In the genomic region with DNA sequence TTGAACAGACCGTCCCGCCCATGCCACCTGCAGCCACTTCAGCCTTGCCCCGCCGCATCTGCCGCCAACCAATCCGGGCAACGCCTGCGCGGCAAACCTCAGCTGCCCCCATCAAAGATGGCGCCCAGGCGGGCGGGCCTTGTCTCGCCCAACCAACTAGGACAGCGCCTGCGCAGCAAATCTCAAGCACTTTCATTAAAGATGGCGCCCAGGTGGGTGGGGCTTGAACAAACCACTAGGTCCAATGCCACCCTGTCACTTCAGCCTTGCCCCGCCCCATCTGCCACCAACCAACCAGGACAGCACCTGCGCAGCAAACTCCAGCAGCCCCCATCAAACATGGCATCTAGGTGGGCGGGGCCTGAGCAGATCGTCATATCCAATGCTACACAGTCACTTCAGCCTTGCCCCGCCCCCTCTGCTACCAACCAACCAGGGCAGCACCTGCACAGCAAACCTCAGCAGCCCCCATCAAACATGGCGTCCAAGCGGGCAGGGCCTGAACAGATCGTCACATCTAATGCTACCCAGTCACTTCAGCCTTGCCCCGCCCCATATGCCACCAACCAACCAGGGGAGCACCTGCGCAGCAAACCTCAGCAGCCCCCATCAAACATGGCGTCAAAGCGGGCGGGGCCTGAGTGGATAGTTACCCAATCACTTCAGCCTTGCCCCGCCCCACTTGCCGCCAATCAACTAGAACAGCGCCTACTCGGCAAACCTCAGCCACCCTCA, we compare ENCODE assay signal across 8 cellular contexts. TPM values are rescaled to one million over a fixed set of nuclear protein-coding genes. Genes with fewer than 3 reads are reported as not detected.
DNase-seq lines count a peak whose midpoint lies in the region; ATAC-seq and TF ChIP-seq lines count a peak whose summit lies in the region.

No MANE protein-coding gene starts in this region.

- DNase-seq in DMS 273 treated with DMSO at 0.1 percent for 48 hours (lab: John Stamatoyannopoulos, UW) (peak; percentile 99), T-helper 22 cell (ENCODE audit: low read depth) (peak; percentile 3), glutamatergic neuron (peak; percentile 93), posterior cingulate gyrus (peak; percentile 92 to 99 (median 96)), progenitor cell of endocrine pancreas (ENCODE audit: low spot score, unreplicated experiment) (no peak), NCI-H510A (lab: John Stamatoyannopoulos, UW) (no peak)

- H3K27me3 Mint-ChIP-seq in glutamatergic neuron (ENCODE audit: unreplicated experiment), result peaks cover 12% of the 10 kb centered on the region
- no peaks in the 10 kb centered on the region for H3K27me3 Mint-ChIP-seq in progenitor cell of endocrine pancreas

- H3K4me1 Mint-ChIP-seq in glutamatergic neuron (ENCODE audit: low read depth, unreplicated experiment) (peaks cover 2% of the 10 kb centered on the region), progenitor cell of endocrine pancreas (ENCODE audit: low read depth) (no peaks in the 10 kb centered on the region)

- intact Hi-C loops in posterior cingulate gyrus (cut with DNase I), result loop anchor here (5.0 kb wide), 1 partner anchor 147 kb away; no protein-coding TSS in a partner anchor

- no peak for TF ChIP-seq CTCF in glutamatergic neuron (IDR thresholded peaks at IDR 0.05; ENCODE audit: partially characterized antibody, unreplicated experiment)
- no peak for TF ChIP-seq CTCF in progenitor cell of endocrine pancreas (IDR thresholded peaks at IDR 0.05; ENCODE audit: unreplicated experiment)

- H3K36me3 Mint-ChIP-seq in glutamatergic neuron (ENCODE audit: unreplicated experiment) (peaks cover 18% of the 10 kb centered on the region), progenitor cell of endocrine pancreas (ENCODE audit: insufficient read depth) (peaks cover 20% of the 10 kb centered on the region)

- ATAC-seq in HG02973 (IDR thresholded peaks at IDR 0.05; ENCODE audit: unreplicated experiment) (no peak), HG03469 (IDR thresholded peaks at IDR 0.05; ENCODE audit: unreplicated experiment) (no peak)

- peaks cover 27% of the 10 kb centered on the region for H3K9me3 Mint-ChIP-seq in glutamatergic neuron (ENCODE audit: unreplicated experiment)
- peaks cover 42% of the 10 kb centered on the region for H3K9me3 Mint-ChIP-seq in progenitor cell of endocrine pancreas (ENCODE audit: low read depth)

- H3K4me3 Mint-ChIP-seq in glutamatergic neuron (ENCODE audit: unreplicated experiment), result peak overlapping the region; percentile 92
- H3K4me3 Mint-ChIP-seq in progenitor cell of endocrine pancreas (ENCODE audit: low read depth), result no peak overlapping the region

- H3K27ac Mint-ChIP-seq in glutamatergic neuron (ENCODE audit: unreplicated experiment), result peak overlapping the region; percentile 90
- no peak overlapping the region for H3K27ac Mint-ChIP-seq in progenitor cell of endocrine pancreas

RNA-seq across cellular contexts. Expression of a gene that starts 1.4 kb away (rescaled TPM):
- total RNA-seq in glutamatergic neuron (ENCODE audit: unreplicated experiment) (11.6 TPM), progenitor cell of endocrine pancreas (not detected in 2 replicates)

RNA-seq across cellular contexts. Expression of a gene that starts 1.4 kb away (rescaled TPM):
- total RNA-seq in glutamatergic neuron (ENCODE audit: unreplicated experiment) (not detected), progenitor cell of endocrine pancreas (not detected in 2 replicates)

Comparison
In these comparisons a context has a peak if more than half of its experiments do, and no peak if none do; other contexts are left out.
1. DNase-seq: peak in DMS 273 treated with DMSO at 0.1 percent for 48 hours (single experiment), T-helper 22 cell (single experiment), glutamatergic neuron (single experiment) and posterior cingulate gyrus (10 of 10); none in progenitor cell of endocrine pancreas (single experiment) and NCI-H510A (single experiment).
2. RNA of a gene that starts 1.4 kb away (total RNA-seq): 11.6 TPM in glutamatergic neuron (single experiment); not detected in progenitor cell of endocrine pancreas; every median in the first group is over 10 times any median in the second.